28 cellular contexts compared by ENCODE assay signal in genomic region chr9:76153372-76153771, GRCh38.
"Had no signal": no experiment of that assay in that cellular context is flagged by ENCODE, and none has a peak within 500 bp of the region (broad histone marks: within the 10 kb centered on the region; RNA-seq: fewer than 3 reads in every experiment).

No MANE protein-coding gene starts in this region.

- H3K9me3 Mint-ChIP-seq: naive thymus-derived CD8-positive, alpha-beta T cell; natural killer cell treated with Interleukin-12 subunit alpha and Interleukin-12 subunit beta and Interleukin-15 and Interleukin-18, amount 100 ng/mL, for 72 hours; neural progenitor cell; stimulated activated effector memory CD8-positive, alpha-beta T cell treated with anti-CD3 and anti-CD28 coated beads, Interleukin-12 subunit alpha, Interleukin-12 subunit beta, amount 100 ng/mL, for 72 hours; stimulated activated naive B cell treated with anti-CD40 and anti-IgM and Interleukin-4, amounts not matched to agents 10 μg/mL and 1 μg/mL and 100 μg/mL, for 72 hours; stimulated activated naive CD8-positive, alpha-beta T cell treated with anti-CD3 and anti-CD28 coated beads, Interleukin-15, Interleukin-2, amounts not matched to agents 100 ng/mL and 50 ng/mL, for 24 hours; type B pancreatic cell had no signal

- H3K9ac ChIP-seq: neural progenitor cell, parathyroid adenoma had no signal

- DNase-seq: naive thymus-derived CD8-positive, alpha-beta T cell; occipital lobe; ovary; posterior cingulate gyrus; psoas muscle; right cardiac atrium; right lobe of liver; sigmoid colon; small intestine; stimulated activated CD4-positive, alpha-beta T cell treated with anti-CD3 and anti-CD28 coated beads, Interleukin-15, amount 100 ng/mL, for 24 hours; stimulated activated CD4-positive, alpha-beta T cell treated with anti-CD3 and anti-CD28 coated beads, Interleukin-2, amount 100 ng/mL, for 24 hours; stimulated activated CD4-positive, alpha-beta T cell treated with anti-CD3 and anti-CD28 coated beads, Interleukin-2, amount 100 ng/mL, for 48 hours; stimulated activated CD4-positive, alpha-beta T cell treated with anti-CD3 and anti-CD28 coated beads, Interleukin-4, amount 100 ng/mL, for 24 hours; stimulated activated naive B cell treated with anti-CD40 and anti-IgM and Interleukin-4, amounts not matched to agents 10 μg/mL and 1 μg/mL and 100 μg/mL, for 72 hours; stimulated activated naive CD4-positive, alpha-beta T cell treated with Interleukin-2 at 50 U/mL for 16 hours; stomach; thyroid gland; upper lobe of right lung; uterus had no signal

- H3K36me3 ChIP-seq: neural progenitor cell, ovary, right lobe of liver, sigmoid colon, thoracic aorta, thyroid gland, uterus had no signal

- H3K27ac Mint-ChIP-seq: natural killer cell treated with Interleukin-12 subunit alpha and Interleukin-12 subunit beta and Interleukin-15 and Interleukin-18, amount 100 ng/mL, for 72 hours; neural progenitor cell; progenitor cell of endocrine pancreas; stimulated activated effector memory CD8-positive, alpha-beta T cell treated with anti-CD3 and anti-CD28 coated beads, Interleukin-12 subunit alpha, Interleukin-12 subunit beta, amount 100 ng/mL, for 72 hours; stimulated activated naive B cell treated with anti-CD40 and anti-IgM and Interleukin-4, amounts not matched to agents 10 μg/mL and 1 μg/mL and 100 μg/mL, for 72 hours; stimulated activated naive CD8-positive, alpha-beta T cell treated with anti-CD3 and anti-CD28 coated beads, Interleukin-15, Interleukin-2, amounts not matched to agents 100 ng/mL and 50 ng/mL, for 24 hours; type B pancreatic cell had no signal

- H3K4me1 ChIP-seq: parathyroid adenoma, psoas muscle, stomach, thyroid gland, tibial nerve, upper lobe of right lung, uterus had no signal

- H3K36me3 Mint-ChIP-seq: natural killer cell treated with Interleukin-12 subunit alpha and Interleukin-12 subunit beta and Interleukin-15 and Interleukin-18, amount 100 ng/mL, for 72 hours; stimulated activated effector memory CD8-positive, alpha-beta T cell treated with anti-CD3 and anti-CD28 coated beads, Interleukin-12 subunit alpha, Interleukin-12 subunit beta, amount 100 ng/mL, for 72 hours; stimulated activated naive B cell treated with anti-CD40 and anti-IgM and Interleukin-4, amounts not matched to agents 10 μg/mL and 1 μg/mL and 100 μg/mL, for 72 hours had no signal

- ATAC-seq: naive thymus-derived CD8-positive, alpha-beta T cell; natural killer cell treated with Interleukin-12 subunit alpha and Interleukin-12 subunit beta and Interleukin-15 and Interleukin-18, amount 100 ng/mL, for 72 hours; psoas muscle; right cardiac atrium; stimulated activated effector memory CD8-positive, alpha-beta T cell treated with anti-CD3 and anti-CD28 coated beads, Interleukin-12 subunit alpha, Interleukin-12 subunit beta, amount 100 ng/mL, for 72 hours; stimulated activated naive B cell treated with anti-CD40 and anti-IgM and Interleukin-4, amounts not matched to agents 10 μg/mL and 1 μg/mL and 100 μg/mL, for 72 hours; upper lobe of right lung had no signal

- H3K4me3 ChIP-seq: neural progenitor cell, ovary, psoas muscle, right lobe of liver, sigmoid colon, stomach, thoracic aorta, thyroid gland, tibial nerve, upper lobe of right lung, uterus had no signal

- H3K27me3 ChIP-seq: neural progenitor cell, ovary, right lobe of liver, sigmoid colon, stomach, thyroid gland, tibial nerve, upper lobe of right lung, uterus had no signal

- H3K79me2 ChIP-seq: parathyroid adenoma had no signal

- H3K27ac ChIP-seq: neural progenitor cell, ovary, parathyroid adenoma, psoas muscle, right lobe of liver, sigmoid colon, stomach, thoracic aorta, thyroid gland, tibial nerve, upper lobe of right lung, uterus had no signal

- H3K4me1 Mint-ChIP-seq: stimulated activated effector memory CD8-positive, alpha-beta T cell treated with anti-CD3 and anti-CD28 coated beads, Interleukin-12 subunit alpha, Interleukin-12 subunit beta, amount 100 ng/mL, for 72 hours had no signal

- H3K4me3 Mint-ChIP-seq: naive thymus-derived CD8-positive, alpha-beta T cell; natural killer cell treated with Interleukin-12 subunit alpha and Interleukin-12 subunit beta and Interleukin-15 and Interleukin-18, amount 100 ng/mL, for 72 hours; neural progenitor cell; stimulated activated effector memory CD8-positive, alpha-beta T cell treated with anti-CD3 and anti-CD28 coated beads, Interleukin-12 subunit alpha, Interleukin-12 subunit beta, amount 100 ng/mL, for 72 hours; stimulated activated naive B cell treated with anti-CD40 and anti-IgM and Interleukin-4, amounts not matched to agents 10 μg/mL and 1 μg/mL and 100 μg/mL, for 72 hours; stimulated activated naive CD8-positive, alpha-beta T cell treated with anti-CD3 and anti-CD28 coated beads, Interleukin-15, Interleukin-2, amounts not matched to agents 100 ng/mL and 50 ng/mL, for 24 hours; type B pancreatic cell had no signal

- H2AFZ ChIP-seq: neural progenitor cell, parathyroid adenoma had no signal

- H3K4me2 ChIP-seq: neural progenitor cell had no signal

- H3K27me3 Mint-ChIP-seq: naive thymus-derived CD8-positive, alpha-beta T cell; stimulated activated naive CD8-positive, alpha-beta T cell treated with anti-CD3 and anti-CD28 coated beads, Interleukin-15, Interleukin-2, amounts not matched to agents 100 ng/mL and 50 ng/mL, for 24 hours had no signal

- H3K9me3 ChIP-seq: ovary, psoas muscle, right lobe of liver, sigmoid colon, stomach, thoracic aorta, thyroid gland, tibial nerve, upper lobe of right lung, uterus had no signal
